In the genomic region with DNA sequence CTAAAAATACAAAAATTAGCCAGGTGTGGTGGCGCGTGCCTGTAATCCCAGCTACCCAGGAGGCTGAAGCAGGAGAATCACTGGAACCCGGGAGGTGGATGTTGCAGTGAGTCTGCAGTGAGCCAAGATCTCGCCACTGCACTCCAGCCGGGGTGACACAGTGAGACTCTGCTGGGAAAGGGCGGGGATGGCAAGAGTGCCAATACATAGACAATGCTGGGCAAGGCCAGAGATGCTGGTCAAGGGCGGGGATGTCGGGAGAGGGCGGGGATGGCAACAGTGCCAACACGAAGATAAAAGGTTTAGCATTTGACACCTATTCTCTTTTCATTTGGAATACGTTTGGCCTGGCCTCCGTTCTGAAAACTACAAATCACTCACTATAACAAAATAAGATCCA, we compare ENCODE assay signal across 23 cellular contexts.
"Had no signal": no experiment of that assay in that cellular context is flagged by ENCODE, and none has a peak within 500 bp of the region (broad histone marks: within the 10 kb centered on the region; RNA-seq: fewer than 3 reads in every experiment).

No MANE protein-coding gene starts in this region.

- H3K4me1 ChIP-seq: parathyroid adenoma had no signal

- H3K27me3 Mint-ChIP-seq: naive B cell; stimulated activated memory B cell treated with anti-CD40 and anti-IgM and Interleukin-4, amounts not matched to agents 10 μg/mL and 1 μg/mL and 100 μg/mL, for 72 hours; stimulated activated naive CD8-positive, alpha-beta T cell treated with anti-CD3 and anti-CD28 coated beads, Interleukin-15, Interleukin-2, amounts not matched to agents 100 ng/mL and 50 ng/mL, for 24 hours had no signal

- H3K4me3 ChIP-seq: dorsolateral prefrontal cortex, esophagus muscularis mucosa, gastrocnemius medialis, lung, psoas muscle, right lobe of liver, tibial artery had no signal

- H3K4me3 Mint-ChIP-seq: naive B cell; nephron; stimulated activated memory B cell treated with anti-CD40 and anti-IgM and Interleukin-4, amounts not matched to agents 10 μg/mL and 1 μg/mL and 100 μg/mL, for 72 hours; stimulated activated naive CD8-positive, alpha-beta T cell treated with anti-CD3 and anti-CD28 coated beads, Interleukin-15, Interleukin-2, amounts not matched to agents 100 ng/mL and 50 ng/mL, for 24 hours had no signal

- DNase-seq: cortex of kidney; dorsolateral prefrontal cortex; effector CD8-positive, alpha-beta T cell; gastrocnemius medialis; islet precursor cell; left ventricle myocardium superior; mesenchymal stem cell; midbrain; naive B cell; occipital lobe; psoas muscle; retina; right lobe of liver; stimulated activated CD4-positive, alpha-beta T cell treated with anti-CD3 and anti-CD28 coated beads, Interleukin-15, amount 100 ng/mL, for 24 hours; stimulated activated CD4-positive, alpha-beta T cell treated with anti-CD3 and anti-CD28 coated beads, Interleukin-1b, Interleukin-23, amount 100 ng/mL, for 48 hours; stimulated activated CD4-positive, alpha-beta T cell treated with anti-CD3 and anti-CD28 coated beads, Interleukin-4, amount 100 ng/mL, for 24 hours; tibial artery had no signal

- H3K9me3 ChIP-seq: esophagus muscularis mucosa, gastrocnemius medialis, psoas muscle, right lobe of liver, tibial artery had no signal

- H3K27ac ChIP-seq: esophagus muscularis mucosa, parathyroid adenoma, psoas muscle, right lobe of liver, tibial artery had no signal

- H3K27me3 ChIP-seq: dorsolateral prefrontal cortex, esophagus muscularis mucosa, gastrocnemius medialis, right lobe of liver, tibial artery had no signal

- H3K9me3 Mint-ChIP-seq: naive B cell; nephron; stimulated activated memory B cell treated with anti-CD40 and anti-IgM and Interleukin-4, amounts not matched to agents 10 μg/mL and 1 μg/mL and 100 μg/mL, for 72 hours; stimulated activated naive CD8-positive, alpha-beta T cell treated with anti-CD3 and anti-CD28 coated beads, Interleukin-15, Interleukin-2, amounts not matched to agents 100 ng/mL and 50 ng/mL, for 24 hours had no signal

- H3K27ac Mint-ChIP-seq: nephron; stimulated activated memory B cell treated with anti-CD40 and anti-IgM and Interleukin-4, amounts not matched to agents 10 μg/mL and 1 μg/mL and 100 μg/mL, for 72 hours; stimulated activated naive CD8-positive, alpha-beta T cell treated with anti-CD3 and anti-CD28 coated beads, Interleukin-15, Interleukin-2, amounts not matched to agents 100 ng/mL and 50 ng/mL, for 24 hours had no signal

- H2AFZ ChIP-seq: parathyroid adenoma had no signal

- ATAC-seq: gastrocnemius medialis; psoas muscle; right lobe of liver; stimulated activated memory B cell treated with anti-CD40 and anti-IgM and Interleukin-4, amounts not matched to agents 10 μg/mL and 1 μg/mL and 100 μg/mL, for 72 hours had no signal

- H3K9ac ChIP-seq: parathyroid adenoma had no signal
